9 cellular contexts compared by ENCODE assay signal in the genomic region with DNA sequence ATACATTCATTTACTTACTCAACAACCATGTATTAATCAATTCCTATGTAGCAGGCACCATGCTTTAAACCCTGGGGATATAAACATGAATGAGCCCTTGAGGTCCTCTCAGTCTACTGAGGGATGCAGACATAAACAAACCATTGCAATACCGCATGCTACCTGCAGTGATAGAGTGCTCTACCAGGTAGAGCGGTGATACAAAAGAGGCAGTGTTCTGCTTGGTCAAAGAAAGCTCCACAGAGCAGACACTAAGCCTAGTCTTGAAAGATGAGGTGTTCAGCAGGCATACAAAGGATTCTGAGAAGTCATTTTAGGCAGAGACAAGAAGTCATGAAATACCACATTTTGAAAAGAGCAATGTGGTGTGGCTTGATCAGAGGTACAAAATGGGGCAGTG. TPM values are rescaled to one million over a fixed set of nuclear protein-coding genes. Genes with fewer than 3 reads are reported as not detected.
DNase-seq lines count a peak whose midpoint lies in the region; ATAC-seq and TF ChIP-seq lines count a peak whose summit lies in the region.
"Had no signal": no experiment of that assay in that cellular context is flagged by ENCODE, and none has a peak within 500 bp of the region (broad histone marks: within the 10 kb centered on the region; RNA-seq: fewer than 3 reads in every experiment).

No MANE protein-coding gene starts in this region.

- DNase-seq in H7 (peak; percentile 66), right lobe of liver (no peak), NCI-H1092 (lab: John Stamatoyannopoulos, UW) (no peak), ecto neural progenitor cell (ENCODE audit: low spot score) (no peak)
- DNase-seq: colonic mucosa, testis had no signal

- no peaks in the 10 kb centered on the region for H3K9me3 ChIP-seq in right lobe of liver
- H3K9me3 ChIP-seq: colonic mucosa, testis had no signal

- H3K4me3 ChIP-seq in H7 (ENCODE audit: insufficient read depth, low read depth, low read length) (no peak overlapping the region), right lobe of liver (no peak overlapping the region)
- H3K4me3 ChIP-seq: colonic mucosa, testis had no signal

- ATAC-seq in GM18867 (IDR thresholded peaks at IDR 0.05; ENCODE audit: unreplicated experiment) (peak; percentile 94), HG03521 (IDR thresholded peaks at IDR 0.05; ENCODE audit: unreplicated experiment) (peak; percentile 81), right lobe of liver (peak in 2 of 4 donors; percentile 41 to 47), HG02970 (IDR thresholded peaks at IDR 0.05; ENCODE audit: low FRiP score, unreplicated experiment) (no peak)

- WGBS in right lobe of liver (ENCODE audit: insufficient coverage, low coverage, low lambda C conversion rate, missing lambda C conversion rate) = 35% methylated on average over 2 of the region's 2 CpGs

- no peak overlapping the region for H3K27ac ChIP-seq in right lobe of liver
- H3K27ac ChIP-seq: colonic mucosa, testis had no signal

- intact Hi-C loops in right lobe of liver (cut with DNase I) = no loop called here

- no peaks in the 10 kb centered on the region for H3K36me3 ChIP-seq in H7 (replicated peaks; ENCODE audit: control insufficient read depth, insufficient read depth, low read length)
- H3K36me3 ChIP-seq in right lobe of liver = no peaks in the 10 kb centered on the region
- H3K36me3 ChIP-seq: colonic mucosa had no signal

- H3K27me3 ChIP-seq in H7 (ENCODE audit: control insufficient read depth, insufficient read depth, low read length) = no peaks in the 10 kb centered on the region
- peaks cover 0 to 4% of the 10 kb centered on the region in 2 donors for H3K27me3 ChIP-seq in right lobe of liver
- H3K27me3 ChIP-seq: colonic mucosa, testis had no signal

- peaks cover 0 to 4% (median 0%) of the 10 kb centered on the region in 4 donors for H3K4me1 ChIP-seq in right lobe of liver
- H3K4me1 ChIP-seq: colonic mucosa, testis had no signal

- no peak for TF ChIP-seq POLR2A in right lobe of liver (IDR thresholded peaks at IDR 0.05)

- TF ChIP-seq CTCF in right lobe of liver (IDR thresholded peaks at IDR 0.05) = peak; percentile 13 to 20 (median 18)

RNA-seq across cellular contexts. Expression of a gene that starts 26.9 kb away (rescaled TPM):
- 6.5 and 10.2 TPM in 2 replicates for total RNA-seq in H7 (2014; rRNA removed; shearing (Covaris generic))
- total RNA-seq in right lobe of liver = 1 to 10 TPM; 2.9 to 9.6 (median 6.0) TPM
